Comparison of ENCODE assay signal across 8 cellular contexts in the genomic region with DNA sequence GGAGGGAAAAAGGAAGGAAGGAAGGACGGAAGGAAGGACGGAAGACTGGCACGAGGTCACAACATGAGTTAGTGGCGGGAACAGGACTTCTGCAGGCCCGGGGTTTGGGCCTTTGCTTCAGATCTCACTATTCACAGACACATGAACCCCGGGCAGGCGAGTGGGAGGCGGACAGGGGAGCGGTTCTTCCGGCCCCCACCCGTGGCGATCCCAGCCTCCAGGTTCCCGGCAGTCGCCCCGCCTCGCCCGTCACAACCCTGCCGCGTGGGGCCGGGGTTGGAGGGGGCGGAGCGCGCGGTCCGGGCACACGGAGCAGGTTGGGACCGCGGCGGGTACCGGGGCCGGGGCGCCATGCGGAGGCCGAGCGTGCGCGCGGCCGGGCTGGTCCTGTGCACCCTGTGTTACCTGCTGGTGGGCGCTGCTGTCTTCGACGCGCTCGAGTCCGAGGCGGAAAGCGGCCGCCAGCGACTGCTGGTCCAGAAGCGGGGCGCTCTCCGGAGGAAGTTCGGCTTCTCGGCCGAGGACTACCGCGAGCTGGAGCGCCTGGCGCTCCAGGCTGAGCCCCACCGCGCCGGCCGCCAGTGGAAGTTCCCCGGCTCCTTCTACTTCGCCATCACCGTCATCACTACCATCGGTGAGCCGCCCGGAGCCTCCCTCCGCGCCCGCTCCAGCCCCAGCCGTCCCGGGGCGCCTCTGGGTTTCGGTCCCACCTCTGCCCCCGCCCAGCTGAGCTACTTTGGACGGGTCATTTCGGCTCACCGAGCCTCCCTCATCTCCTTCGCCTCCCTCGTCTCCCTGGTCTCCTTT. TPM values are rescaled to one million over a fixed set of nuclear protein-coding genes. Genes with fewer than 3 reads are reported as not detected.
DNase-seq lines count a peak whose midpoint lies in the region; ATAC-seq and TF ChIP-seq lines count a peak whose summit lies in the region.

A gene (plus strand): TSS at position 306 of the 807 bp plus-strand sequence. CDS start 46 bp downstream, at position 352.

- peaks cover 30% of the 10 kb centered on the region for H3K27me3 ChIP-seq in CD4-positive, alpha-beta T cell (ENCODE audit: control insufficient read depth, insufficient read depth, low read length)
- H3K27me3 ChIP-seq in PC-9 (ENCODE audit: insufficient read depth, low read depth): peaks cover 42% of the 10 kb centered on the region
- H3K27me3 ChIP-seq in adipocyte (replicated peaks; ENCODE audit: control insufficient read depth, insufficient read depth, low read length): peaks cover 8% of the 10 kb centered on the region
- H3K27me3 ChIP-seq in iPS-18a (ENCODE audit: control insufficient read depth, insufficient read depth, low read length): peaks cover 46% of the 10 kb centered on the region

- POLR2A ChIA-PET in CD4-positive, alpha-beta T cell (lab: Charles Lee): interaction anchor here (0.7 kb wide), 1 partner anchor 56 kb away, joined by 3 read pairs; no protein-coding TSS in a partner anchor
- POLR2A ChIA-PET in PC-9 (lab: Charles Lee; ENCODE audit: unreplicated experiment): no interaction called here

- no peaks in the 10 kb centered on the region for H3K9me3 ChIP-seq in CD4-positive, alpha-beta T cell (ENCODE audit: control insufficient read depth, low read length)
- no peaks in the 10 kb centered on the region for H3K9me3 ChIP-seq in PC-9 (ENCODE audit: insufficient read depth, low read depth)
- no peaks in the 10 kb centered on the region for H3K9me3 ChIP-seq in adipocyte (ENCODE audit: control insufficient read depth, low read length)
- H3K9me3 ChIP-seq in iPS-18a (ENCODE audit: control insufficient read depth, low read depth, low read length): no peaks in the 10 kb centered on the region

- no peak for TF ChIP-seq CTCF in CD4-positive, alpha-beta T cell (IDR thresholded peaks at IDR 0.05)
- no peak for TF ChIP-seq CTCF in PC-9 (conservative IDR thresholded peaks at IDR 0.05)

- ATAC-seq in CD4-positive, alpha-beta T cell (ENCODE audit: poor library complexity): peak; percentile 68
- no peak for ATAC-seq in GM19463 (IDR thresholded peaks at IDR 0.05; ENCODE audit: unreplicated experiment)

- peak within 1 kb of the TSS; percentile 84 for H3K9ac ChIP-seq in adipocyte (ENCODE audit: low read length)
- H3K9ac ChIP-seq in iPS-18a (ENCODE audit: low read length): no peak within 1 kb of the TSS

- no peaks in the 10 kb centered on the region for H3K36me3 ChIP-seq in PC-9 (ENCODE audit: low read depth)
- no peaks in the 10 kb centered on the region for H3K36me3 ChIP-seq in adipocyte (ENCODE audit: control insufficient read depth, insufficient read depth, low read length, severe bottlenecking)
- no peaks in the 10 kb centered on the region for H3K36me3 ChIP-seq in iPS-18a (ENCODE audit: control insufficient read depth, low read depth, low read length)

- H2AFZ ChIP-seq in PC-9: no peak within 1 kb of the TSS; the same call in 1 of the 2 replicates

- CTCF ChIA-PET in CD4-positive, alpha-beta T cell (lab: Charles Lee): interaction anchor here (0.6 kb wide), 1 partner anchor 430 kb away, joined by 3 read pairs; no protein-coding TSS in a partner anchor
- CTCF ChIA-PET in PC-9 (lab: Charles Lee): no interaction called here

- H3K4me3 ChIP-seq in PC-9: peak within 1 kb of the TSS; percentile 37; the same call in 1 of the 2 replicates
- peak within 1 kb of the TSS; percentile 80 for H3K4me3 ChIP-seq in adipocyte (ENCODE audit: low read length)
- peak within 1 kb of the TSS; percentile 54 for H3K4me3 ChIP-seq in iPS-18a (ENCODE audit: low read length)

- no peaks in the 10 kb centered on the region for H3K9me2 ChIP-seq in PC-9 (ENCODE audit: insufficient read depth)

- no TSS peak for BruUV-seq in PC-9 (replicated peaks; lab: Mats Ljungman, UMichigan)

- peak within 1 kb of the TSS; percentile 76 for H3K4me3 Mint-ChIP-seq in CD4-positive, alpha-beta T cell

- no peaks in the 10 kb centered on the region for H3K9me3 Mint-ChIP-seq in CD4-positive, alpha-beta T cell

- H3K4me1 Mint-ChIP-seq in CD4-positive, alpha-beta T cell (ENCODE audit: low read depth): peaks cover 20% of the 10 kb centered on the region

- H3K36me3 Mint-ChIP-seq in CD4-positive, alpha-beta T cell (ENCODE audit: low read depth): no peaks in the 10 kb centered on the region

- H3K79me2 ChIP-seq in PC-9 (ENCODE audit: low read depth): no peaks in the 10 kb centered on the region

- no peak within 1 kb of the TSS for H3K27ac ChIP-seq in CD4-positive, alpha-beta T cell (ENCODE audit: low read depth, low read length)
- H3K27ac ChIP-seq in PC-9 (peak within 1 kb of the TSS; percentile 89), iPS-18a (ENCODE audit: low read length) (no peak within 1 kb of the TSS)

- peaks cover 41% of the 10 kb centered on the region for H3K27me3 Mint-ChIP-seq in CD4-positive, alpha-beta T cell

- intact Hi-C loops in CD4-positive, alpha-beta T cell (cut with DNase I, micrococcal nuclease): loop anchor here in 1 of 2 experiments (5.0 kb wide), 1 partner anchor 122 kb away; no protein-coding TSS in a partner anchor
- intact Hi-C loops in PC-9 (cut with micrococcal nuclease; ENCODE audit: unreplicated experiment): loop anchor here (5.0 kb wide), 2 partner anchors 133 to 358 kb away; no protein-coding TSS in a partner anchor

- H4K20me1 ChIP-seq in PC-9 (ENCODE audit: insufficient read depth): peaks cover 5% of the 10 kb centered on the region

- peak within 1 kb of the TSS; percentile 69 for H3K4me2 ChIP-seq in PC-9

- H3K4me1 ChIP-seq in PC-9 (replicated peaks; ENCODE audit: insufficient read depth) (peaks cover 22% of the 10 kb centered on the region), adipocyte (ENCODE audit: control insufficient read depth, insufficient read depth, low read length) (peaks cover 36% of the 10 kb centered on the region), iPS-18a (ENCODE audit: control insufficient read depth, low read depth, low read length) (peaks cover 9% of the 10 kb centered on the region)

- peak in 6 of 10 experiments; percentile 1 to 43 (median 18) for DNase-seq in CD4-positive, alpha-beta T cell
- DNase-seq in PC-9 (no peak), adipocyte (ENCODE audit: low read depth) (peak; percentile 62), kidney glomerular epithelial cell (lab: John Stamatoyannopoulos, UW) (no peak), hepatic stellate cell (ENCODE audit: low spot score) (no peak)
- peak; percentile 10 to 44 for DNase-seq in stimulated activated CD4-positive, alpha-beta T cell treated with anti-CD3 and anti-CD28 coated beads, Interleukin-12 subunit alpha, Interleukin-12 subunit beta, amount 100 ng/mL, for 24 hours (ENCODE audit: low read depth in 2 of 2)

- H3K27ac Mint-ChIP-seq in CD4-positive, alpha-beta T cell: no peak within 1 kb of the TSS

- H3F3A ChIP-seq in PC-9 (ENCODE audit: insufficient read depth, low read depth): peaks cover 22% of the 10 kb centered on the region

RNA-seq across cellular contexts. Expression of the gene that starts here (rescaled TPM):
- not detected for total RNA-seq in CD4-positive, alpha-beta T cell
- total RNA-seq in PC-9 (2021): 0.20 and 0.26 TPM in 2 replicates

Comparison
In these comparisons a context has a peak if more than half of its experiments do, and no peak if none do; other contexts are left out.
1. Peak in DNase-seq and ATAC-seq in CD4-positive, alpha-beta T cell; RNA of the gene not detected or under 1 TPM.
2. DNase-seq: peak in adipocyte (single experiment) and stimulated activated CD4-positive, alpha-beta T cell treated with anti-CD3 and anti-CD28 coated beads, Interleukin-12 subunit alpha, Interleukin-12 subunit beta, amount 100 ng/mL, for 24 hours (2 of 2); none in PC-9 (0 of 2), kidney glomerular epithelial cell (single experiment) and hepatic stellate cell (single experiment).
3. Peak in every context shown above with its lines, with median percentiles within 50 percentile points of each other: H3K4me3 ChIP-seq.